In the genomic region with DNA sequence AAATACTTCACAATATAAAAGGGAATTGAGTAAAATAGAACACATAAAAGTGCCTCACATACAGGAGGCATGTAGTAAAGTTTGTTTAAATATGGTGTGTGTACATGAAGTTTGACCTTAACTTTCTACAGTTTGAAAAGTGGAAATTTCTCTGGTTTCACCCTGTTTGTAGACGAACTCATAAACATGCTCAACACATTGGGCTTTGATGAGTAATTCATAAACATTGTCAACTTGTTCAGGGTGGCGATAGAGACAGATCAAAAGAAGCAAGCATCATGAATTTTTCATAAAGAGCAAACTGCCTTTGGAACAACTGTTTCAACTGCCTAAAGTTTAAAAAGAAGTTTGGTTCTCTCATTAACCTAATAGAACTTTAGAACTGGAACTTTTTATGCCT, we compare ENCODE assay signal across 23 cellular contexts. TPM values are rescaled to one million over a fixed set of nuclear protein-coding genes. Genes with fewer than 3 reads are reported as not detected.
"Had no signal": no experiment of that assay in that cellular context is flagged by ENCODE, and none has a peak within 500 bp of the region (broad histone marks: within the 10 kb centered on the region; RNA-seq: fewer than 3 reads in every experiment).

No MANE protein-coding gene starts in this region.

- H3K36me3 ChIP-seq: brain microvascular endothelial cell, esophagus muscularis mucosa, thoracic aorta, upper lobe of right lung had no signal

- DNase-seq: activated CD4-positive, alpha-beta memory T cell treated with anti-CD3 and anti-CD28 coated beads for 36 hours; activated CD4-positive, alpha-beta T cell treated with anti-CD3 and anti-CD28 coated beads for 4 hours; activated CD8-positive, alpha-beta memory T cell treated with anti-CD3 and anti-CD28 coated beads, Interleukin-2, amount 10 ng/mL, durations not matched to agents 7 days and 5 days; activated naive CD4-positive, alpha-beta T cell treated with Interleukin-2 at 50 U/mL for 16 hours; activated naive CD8-positive, alpha-beta T cell treated with anti-CD3 and anti-CD28 coated beads, Interleukin-2, amount 10 ng/mL, durations not matched to agents 7 days and 5 days; activated T-cell treated with anti-CD3 and anti-CD28 coated beads, Interleukin-2, amount 50 U/mL, for 24 hours; brain microvascular endothelial cell; cortex of kidney; midbrain; right cardiac atrium; stimulated activated CD4-positive, alpha-beta T cell treated with anti-CD3 and anti-CD28 coated beads, Interleukin-4, amount 100 ng/mL, for 4 hours; stimulated activated naive B cell treated with anti-CD40 and anti-IgM and Interleukin-4, amounts not matched to agents 10 μg/mL and 1 μg/mL and 100 μg/mL, for 72 hours; upper lobe of right lung had no signal

- H3K4me1 ChIP-seq: upper lobe of right lung had no signal

- H3K27ac ChIP-seq: brain microvascular endothelial cell, esophagus muscularis mucosa, thoracic aorta, upper lobe of right lung had no signal

- ATAC-seq: activated CD8-positive, alpha-beta memory T cell treated with anti-CD3 and anti-CD28 coated beads, Interleukin-2, amount 10 ng/mL, durations not matched to agents 7 days and 5 days; left lobe of liver; right cardiac atrium; stimulated activated naive B cell treated with anti-CD40 and anti-IgM and Interleukin-4, amounts not matched to agents 10 μg/mL and 1 μg/mL and 100 μg/mL, for 72 hours; upper lobe of right lung; WTC11 had no signal

- H3K27me3 ChIP-seq: brain microvascular endothelial cell, esophagus muscularis mucosa, upper lobe of right lung had no signal

- H3K9me3 ChIP-seq: esophagus muscularis mucosa, thoracic aorta, upper lobe of right lung had no signal

- H3K4me3 ChIP-seq: esophagus muscularis mucosa, thoracic aorta, upper lobe of right lung had no signal

RNA-seq across cellular contexts. Expression of gene SLN, which starts 9.1 kb away (rescaled TPM):
- total RNA-seq: activated CD4-positive, alpha-beta memory T cell treated with anti-CD3 and anti-CD28 coated beads for 36 hours; activated CD8-positive, alpha-beta memory T cell treated with anti-CD3 and anti-CD28 coated beads, Interleukin-2, amount 10 ng/mL, durations not matched to agents 7 days and 5 days; activated naive CD8-positive, alpha-beta T cell treated with anti-CD3 and anti-CD28 coated beads, Interleukin-2, amount 10 ng/mL, durations not matched to agents 7 days and 5 days; activated T-helper 2 cell treated with anti-CD3 and anti-CD28 coated beads, Interferon-gamma antibody, Interleukin-2, Interleukin-4, amounts not matched to agents 10 μg/mL and 5 μg/mL and 100 μg/mL, durations not matched to agents 14 hours and 24 hours and 36 hours; glomerular endothelial cell; left lobe of liver; lung microvascular endothelial cell; neural crest cell; omental fat pad; progenitor cell of endocrine pancreas; WTC11 had no signal
